ENCODE assay signal across 8 cellular contexts in genomic region chr1:35556494-35557117, GRCh38. TPM values are rescaled to one million over a fixed set of nuclear protein-coding genes. Genes with fewer than 3 reads are reported as not detected.
DNase-seq lines count a peak whose midpoint lies in the region; ATAC-seq and TF ChIP-seq lines count a peak whose summit lies in the region.

No MANE protein-coding gene starts in this region.

- H3K36me3 ChIP-seq in HEK293 (ENCODE audit: control insufficient read depth in 2 of 2, insufficient read depth in 1 of 2, low read length in 2 of 2), result peaks cover 17 to 52% of the 10 kb centered on the region in 2 experiments; a peak in 2 of 3 replicates

- H3K4me3 ChIP-seq in AG04450 (ENCODE audit: low read depth, low read length) (peak overlapping the region; percentile 96), HEK293 (ENCODE audit: low read depth, low read length) (peak overlapping the region; percentile 95), iPS-18c (ENCODE audit: insufficient read depth, low read depth, low read length) (peak overlapping the region; percentile 97)

- no peaks in the 10 kb centered on the region for H3K27me3 ChIP-seq in AG04450 (ENCODE audit: control insufficient read depth, insufficient read depth, low read length)

- ATAC-seq in GM21390 (IDR thresholded peaks at IDR 0.05; ENCODE audit: unreplicated experiment) (no peak), HG03442 (IDR thresholded peaks at IDR 0.05; ENCODE audit: unreplicated experiment) (no peak)

- CTCF ChIA-PET in AG04450 (lab: Charles Lee) (interaction anchor here (0.8 to 2.6 kb wide), 6 partner anchors 8 to 171 kb away, joined by 3 to 34 read pairs (median 8); no protein-coding TSS in a partner anchor), HEK293 (lab: Yijun Ruan, JAX) (interaction anchor here (0.6 to 2.6 kb wide), 4 partner anchors 8 to 170 kb away, joined by 3 to 10 read pairs (median 9); no protein-coding TSS in a partner anchor)

- peak overlapping the region; percentile 96 for H3K4me3 Mint-ChIP-seq in activated T-cell treated with anti-CD3 and anti-CD28 coated beads, Interleukin-2, amount 50 U/mL, for 24 hours

- H3K4me1 ChIP-seq in HEK293 (ENCODE audit: control insufficient read depth, insufficient read depth, low read length), result peaks cover 27% of the 10 kb centered on the region

- H3K27me3 Mint-ChIP-seq in activated T-cell treated with anti-CD3 and anti-CD28 coated beads, Interleukin-2, amount 50 U/mL, for 24 hours, result no peaks in the 10 kb centered on the region

- no peaks in the 10 kb centered on the region for H3K9me3 Mint-ChIP-seq in activated T-cell treated with anti-CD3 and anti-CD28 coated beads, Interleukin-2, amount 50 U/mL, for 24 hours

- DNase-seq in AG04450 (ENCODE audit: low read depth, low spot score) (no peak), NCI-H187 (lab: John Stamatoyannopoulos, UW) (no peak)
- DNase-seq in activated T-cell treated with anti-CD3 and anti-CD28 coated beads, Interleukin-2, amount 50 U/mL, for 24 hours, result no peak

- POLR2A ChIA-PET in AG04450 (lab: Yijun Ruan, JAX), result interaction anchor here (0.6 to 2.1 kb wide), 8 partner anchors 16 to 213 kb away, joined by 3 to 16 read pairs (median 4); partner anchors contain the start of gene CLSPN
- POLR2A ChIA-PET in HEK293 (lab: Yijun Ruan, JAX), result interaction anchor here (0.6 to 2.0 kb wide), 7 partner anchors 11 to 213 kb away, joined by 3 to 22 read pairs (median 4); partner anchors contain the start of genes CLSPN and TFAP2E

- peaks cover 63% of the 10 kb centered on the region for H3K36me3 Mint-ChIP-seq in activated T-cell treated with anti-CD3 and anti-CD28 coated beads, Interleukin-2, amount 50 U/mL, for 24 hours (ENCODE audit: low read depth)

- H3K9me3 ChIP-seq in AG04450 (ENCODE audit: control insufficient read depth, insufficient read depth, low read length) (peaks cover 4% of the 10 kb centered on the region; the same call in 1 of the 2 replicates), HEK293 (ENCODE audit: control insufficient read depth, insufficient read depth, low read depth, low read length) (no peaks in the 10 kb centered on the region), iPS-18c (ENCODE audit: control insufficient read depth, insufficient read depth, low read length) (no peaks in the 10 kb centered on the region)

- peaks cover 63% of the 10 kb centered on the region for H3K4me1 Mint-ChIP-seq in activated T-cell treated with anti-CD3 and anti-CD28 coated beads, Interleukin-2, amount 50 U/mL, for 24 hours (ENCODE audit: low read depth)

- H3K27ac Mint-ChIP-seq in activated T-cell treated with anti-CD3 and anti-CD28 coated beads, Interleukin-2, amount 50 U/mL, for 24 hours, result peak overlapping the region; percentile 98

- H3K27ac ChIP-seq in AG04450 (ENCODE audit: low read depth, low read length) (peak overlapping the region; percentile 95), HEK293 (ENCODE audit: extremely low read depth, low read depth, low read length) (peak overlapping the region; percentile 96), temporal lobe (ENCODE audit: low read depth, low read length) (peak overlapping the region; percentile 88)

- TF ChIP-seq CTCF in AG04450 (IDR thresholded peaks at IDR 0.05; ENCODE audit: low read depth, low read length) (no peak), HEK293 (tag by site-specific recombination; IDR thresholded peaks at IDR 0.05) (no peak)

TF ChIP-seq in HEK293, 187 proteins besides CTCF, POLR2A, EP300 and RAD21:
- TF ChIP-seq ZNF560 (tag by site-specific recombination; IDR thresholded peaks at IDR 0.05; ENCODE audit: borderline replicate concordance), result no peak
- TF ChIP-seq ZNF366 (tag by site-specific recombination; conservative IDR thresholded peaks at IDR 0.05), result peak; percentile 41; the same call in 1 of the 2 replicates
- TF ChIP-seq ZNF433 (tag by site-specific recombination; IDR thresholded peaks at IDR 0.05; ENCODE audit: low read depth), result no peak
- TF ChIP-seq ZNF404 (tag by site-specific recombination; IDR thresholded peaks at IDR 0.05), result no peak
- 0 out of 2 replicates have a peak, but pooled peaks have one; percentile 76 for TF ChIP-seq BCL11B (tag by site-specific recombination; IDR thresholded peaks at IDR 0.05; ENCODE audit: low read depth)
- TF ChIP-seq ZNF585B (tag by site-specific recombination; IDR thresholded peaks at IDR 0.05), result 0 out of 2 replicates have a peak, but pooled peaks have one; percentile 3

RNA-seq across cellular contexts. Expression of gene KIAA0319L, which starts 0.6 kb away (rescaled TPM):
- 53.2 and 69.5 TPM in 2 replicates for polyA plus RNA-seq in AG04450 (2011; rRNA removed)
- polyA minus RNA-seq in AG04450 (2011; rRNA and poly(A)+ RNA removed), result 62.4 and 63.7 TPM in 2 replicates
- 34.2 TPM for total RNA-seq in temporal lobe

RNA-seq across cellular contexts. Expression of gene NCDN, which starts 1.0 kb away (rescaled TPM):
- 16.7 and 22.6 TPM in 2 replicates for polyA plus RNA-seq in AG04450 (2011; rRNA removed)
- polyA minus RNA-seq in AG04450 (2011; rRNA and poly(A)+ RNA removed), result 18.3 and 26.8 TPM in 2 replicates
- total RNA-seq in temporal lobe, result 80.6 TPM

RNA-seq across cellular contexts. Expression of gene TFAP2E, which starts 16.5 kb away (rescaled TPM):
- polyA plus RNA-seq in AG04450 (2011; rRNA removed), result 0.05 and 0.06 TPM in 2 replicates
- not detected in 2 replicates for polyA minus RNA-seq in AG04450 (2011; rRNA and poly(A)+ RNA removed)
- 0.74 TPM for total RNA-seq in temporal lobe
